In the genomic region with DNA sequence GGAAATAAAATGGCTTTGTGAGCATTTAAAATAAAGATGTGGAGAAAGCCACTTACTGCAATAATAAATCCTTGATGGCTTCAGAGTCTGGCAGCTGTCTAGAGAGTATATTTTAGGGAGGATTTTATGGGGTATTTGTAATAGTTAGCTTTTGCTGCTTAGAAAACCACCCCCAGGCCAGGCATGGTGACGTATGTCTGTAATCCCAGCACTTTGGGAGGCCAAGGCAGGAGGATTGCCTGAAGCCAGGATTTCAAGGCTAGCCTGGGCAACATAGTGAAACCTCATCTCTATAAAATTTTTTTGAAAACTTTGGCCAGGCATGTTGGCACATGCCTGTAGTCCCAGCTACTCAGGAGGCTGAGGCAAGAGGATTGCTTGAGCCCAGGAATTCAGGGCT, we compare ENCODE assay signal across 25 cellular contexts.
"Had no signal": no experiment of that assay in that cellular context is flagged by ENCODE, and none has a peak within 500 bp of the region (broad histone marks: within the 10 kb centered on the region; RNA-seq: fewer than 3 reads in every experiment).

No MANE protein-coding gene starts in this region.

- H3K9me3 ChIP-seq: suprapubic skin, tibial artery, upper lobe of right lung had no signal

- H3K27ac ChIP-seq: cardiac muscle cell, coronary artery, dorsolateral prefrontal cortex, heart right ventricle, neural progenitor cell, tibial artery, upper lobe of right lung had no signal

- H3K27ac Mint-ChIP-seq: activated CD4-positive, alpha-beta T cell treated with anti-CD3 and anti-CD28 coated beads for 36 hours; activated CD8-positive, alpha-beta memory T cell treated with anti-CD3 and anti-CD28 coated beads, Interleukin-2, amount 10 ng/mL, durations not matched to agents 7 days and 5 days; activated CD8-positive, alpha-beta T cell treated with anti-CD3 and anti-CD28 coated beads, Interleukin-2, amount 10 ng/mL, durations not matched to agents 7 days and 5 days; activated naive CD4-positive, alpha-beta T cell treated with anti-CD3 and anti-CD28 coated beads, Interleukin-2, amount 50 U/mL, for 72 hours; activated T-cell treated with anti-CD3 and anti-CD28 coated beads, Interleukin-2, amount 50 U/mL, for 72 hours; naive B cell; neural progenitor cell; T-cell had no signal

- H3K4me3 ChIP-seq: cardiac muscle cell, coronary artery, dorsolateral prefrontal cortex, heart right ventricle, neural progenitor cell, suprapubic skin, tibial artery, upper lobe of right lung had no signal

- H3K27me3 Mint-ChIP-seq: activated CD4-positive, alpha-beta T cell treated with anti-CD3 and anti-CD28 coated beads for 36 hours; naive B cell; T-cell had no signal

- H3K4me1 ChIP-seq: heart right ventricle, neural progenitor cell, tibial artery, upper lobe of right lung had no signal

- DNase-seq: activated CD4-positive, alpha-beta T cell treated with anti-CD3 and anti-CD28 coated beads for 36 hours; activated CD4-positive, CD25-positive, alpha-beta regulatory T cell; activated CD8-positive, alpha-beta memory T cell treated with anti-CD3 and anti-CD28 coated beads, Interleukin-2, amount 10 ng/mL, durations not matched to agents 7 days and 5 days; activated CD8-positive, alpha-beta T cell treated with anti-CD3 and anti-CD28 coated beads, Interleukin-2, amount 10 ng/mL, durations not matched to agents 7 days and 5 days; activated naive CD4-positive, alpha-beta T cell; activated T-cell treated with anti-CD3 and anti-CD28 coated beads, Interleukin-2, amount 50 U/mL, for 72 hours; dorsolateral prefrontal cortex; effector memory CD4-positive, alpha-beta T cell; foreskin fibroblast; heart right ventricle; left ventricle myocardium superior; naive B cell; right cardiac atrium; stimulated activated CD4-positive, alpha-beta T cell treated with anti-CD3 and anti-CD28 coated beads, Interleukin-15, amount 100 ng/mL, for 24 hours; stimulated activated CD4-positive, alpha-beta T cell treated with anti-CD3 and anti-CD28 coated beads, Interleukin-2, amount 100 ng/mL, for 24 hours; stimulated activated naive CD4-positive, alpha-beta T cell; T-cell; tibial artery; upper lobe of right lung had no signal

- H2AFZ ChIP-seq: neural progenitor cell had no signal

- H3K9ac ChIP-seq: neural progenitor cell had no signal

- H3K36me3 Mint-ChIP-seq: activated CD8-positive, alpha-beta memory T cell treated with anti-CD3 and anti-CD28 coated beads, Interleukin-2, amount 10 ng/mL, durations not matched to agents 7 days and 5 days; mesothelial cell of epicardium; naive B cell; neural progenitor cell had no signal

- H3K27me3 ChIP-seq: cardiac muscle cell, heart right ventricle, neural progenitor cell, suprapubic skin, tibial artery, upper lobe of right lung had no signal

- H3K4me2 ChIP-seq: neural progenitor cell had no signal

- H3K9me3 Mint-ChIP-seq: activated naive CD4-positive, alpha-beta T cell treated with anti-CD3 and anti-CD28 coated beads, Interleukin-2, amount 50 U/mL, for 72 hours; activated T-cell treated with anti-CD3 and anti-CD28 coated beads, Interleukin-2, amount 50 U/mL, for 72 hours; mesothelial cell of epicardium; naive B cell; neural progenitor cell; T-cell had no signal

- H3K36me3 ChIP-seq: cardiac muscle cell, neural progenitor cell, upper lobe of right lung had no signal

- H3K4me3 Mint-ChIP-seq: activated CD4-positive, alpha-beta T cell treated with anti-CD3 and anti-CD28 coated beads for 36 hours; activated CD8-positive, alpha-beta memory T cell treated with anti-CD3 and anti-CD28 coated beads, Interleukin-2, amount 10 ng/mL, durations not matched to agents 7 days and 5 days; activated CD8-positive, alpha-beta T cell treated with anti-CD3 and anti-CD28 coated beads, Interleukin-2, amount 10 ng/mL, durations not matched to agents 7 days and 5 days; activated T-cell treated with anti-CD3 and anti-CD28 coated beads, Interleukin-2, amount 50 U/mL, for 72 hours; mesothelial cell of epicardium; naive B cell; neural progenitor cell; T-cell had no signal

- H3K4me1 Mint-ChIP-seq: activated CD4-positive, alpha-beta T cell treated with anti-CD3 and anti-CD28 coated beads for 36 hours; activated CD8-positive, alpha-beta memory T cell treated with anti-CD3 and anti-CD28 coated beads, Interleukin-2, amount 10 ng/mL, durations not matched to agents 7 days and 5 days; naive B cell; T-cell had no signal
